Comparison of ENCODE assay signal across 24 cellular contexts in genomic region chr6:28408076-28408802, GRCh38. TPM values are rescaled to one million over a fixed set of nuclear protein-coding genes. Genes with fewer than 3 reads are reported as not detected.
DNase-seq lines count a peak whose midpoint lies in the region; ATAC-seq, FAIRE-seq and TF ChIP-seq lines count a peak whose summit lies in the region.
"Had no signal": no experiment of that assay in that cellular context is flagged by ENCODE, and none has a peak within 500 bp of the region (broad histone marks: within the 10 kb centered on the region; RNA-seq: fewer than 3 reads in every experiment).

No MANE protein-coding gene starts in this region.

- H3K4ac ChIP-seq in neuronal stem cell (ENCODE audit: low read length) (no peak overlapping the region), mesendoderm (ENCODE audit: low read depth, low read length) (no peak overlapping the region)

- H2BK5ac ChIP-seq in neuronal stem cell (ENCODE audit: low read length), result no peak overlapping the region
- no peak overlapping the region for H2BK5ac ChIP-seq in mesendoderm (ENCODE audit: low read length)

- H3K4me1 ChIP-seq in mammary epithelial cell (ENCODE audit: insufficient read depth, low read length) (no peaks in the 10 kb centered on the region), neuronal stem cell (ENCODE audit: control insufficient read depth in 2 of 2, insufficient read depth in 1 of 2, low read depth in 1 of 2, low read length in 2 of 2) (no peaks in the 10 kb centered on the region), mesendoderm (ENCODE audit: control insufficient read depth, low read depth, low read length) (no peaks in the 10 kb centered on the region), small intestine (ENCODE audit: control insufficient read depth in 2 of 2, insufficient read depth in 1 of 2, low read depth in 1 of 2, low read length in 1 of 2) (no peaks in the 10 kb centered on the region)
- H3K4me1 ChIP-seq: stomach had no signal

- H3K23ac ChIP-seq in neuronal stem cell (ENCODE audit: low read depth, low read length, poor library complexity) (no peak overlapping the region), mesendoderm (ENCODE audit: low read length) (no peak overlapping the region)

- ATAC-seq in activated CD4-positive, CD25-positive, alpha-beta regulatory T cell treated with anti-CD3 and anti-CD28 coated beads, Interleukin-2, amount 50 U/mL, for 24 hours, result peak; percentile 55 to 64
- ATAC-seq in GM18861 (IDR thresholded peaks at IDR 0.05; ENCODE audit: unreplicated experiment), result no peak

- H3K27ac ChIP-seq in mammary epithelial cell (ENCODE audit: insufficient read depth, low read depth, low read length) (no peak overlapping the region), neuronal stem cell (replicated peaks; ENCODE audit: low read length) (no peak overlapping the region), mesendoderm (ENCODE audit: low read depth, low read length) (no peak overlapping the region), small intestine (ENCODE audit: low read depth in 1 of 2, low read length in 1 of 2) (no peak overlapping the region)
- H3K27ac ChIP-seq: stomach had no signal

- no peak overlapping the region for H2BK15ac ChIP-seq in neuronal stem cell (ENCODE audit: low read length)
- H2BK15ac ChIP-seq in mesendoderm (replicated peaks; ENCODE audit: low read depth), result no peak overlapping the region

- H4K8ac ChIP-seq in neuronal stem cell (ENCODE audit: low read depth, low read length) (no peak overlapping the region), mesendoderm (ENCODE audit: low read depth, low read length) (no peak overlapping the region)

- WGBS in mammary epithelial cell (ENCODE audit: low coverage, missing lambda C conversion rate), result 69% methylated on average over 5 of the region's 5 CpGs
- no CpG with 5 or more reads among the region's 5 CpGs for WGBS in neuronal stem cell (ENCODE audit: extremely low coverage in 2 of 2, insufficient read length in 2 of 2, insufficient replicate concordance in 1 of 2), 2 donors
- WGBS in mesendoderm (ENCODE audit: extremely low coverage, insufficient coverage, low lambda C conversion rate), result no CpG with 5 or more reads among the region's 5 CpGs
- 88 to 92% (median 90%) methylated on average over 5 of the region's 5 CpGs for WGBS in small intestine, 3 donors

- H3K14ac ChIP-seq in neuronal stem cell (ENCODE audit: low read length), result no peak overlapping the region

- H3K79me2 ChIP-seq in mammary epithelial cell (ENCODE audit: insufficient read depth, low read length), result no peaks in the 10 kb centered on the region
- no peaks in the 10 kb centered on the region for H3K79me2 ChIP-seq in mesendoderm (ENCODE audit: control insufficient read depth, insufficient read depth, low read length)

- H2BK120ac ChIP-seq in neuronal stem cell (ENCODE audit: low read depth, low read length), result no peak overlapping the region
- H2BK120ac ChIP-seq in mesendoderm (ENCODE audit: low read depth, low read length), result no peak overlapping the region

- H2AK5ac ChIP-seq in neuronal stem cell (ENCODE audit: low read depth, low read length) (no peak overlapping the region), mesendoderm (ENCODE audit: low read length) (no peak overlapping the region)

- H3K18ac ChIP-seq in neuronal stem cell (ENCODE audit: low read length), result no peak overlapping the region
- no peak overlapping the region for H3K18ac ChIP-seq in mesendoderm (ENCODE audit: low read length)

- no peak overlapping the region for H2BK12ac ChIP-seq in neuronal stem cell (ENCODE audit: low read length)

- no peaks in the 10 kb centered on the region for H3K9me3 ChIP-seq in mammary epithelial cell (replicated peaks; ENCODE audit: insufficient read depth, low read length)
- no peaks in the 10 kb centered on the region for H3K9me3 ChIP-seq in neuronal stem cell (replicated peaks in 1 of 2; ENCODE audit: control insufficient read depth in 2 of 2, insufficient read depth in 1 of 2, low read depth in 1 of 2, low read length in 2 of 2)
- H3K9me3 ChIP-seq in small intestine (ENCODE audit: control insufficient read depth, low read depth), result no peaks in the 10 kb centered on the region

- H3K79me1 ChIP-seq in neuronal stem cell (ENCODE audit: low read depth, low read length) (no peaks in the 10 kb centered on the region), mesendoderm (ENCODE audit: low read length) (no peaks in the 10 kb centered on the region)

- H2AFZ ChIP-seq in mammary epithelial cell (ENCODE audit: low read depth, low read length) (no peak overlapping the region), neuronal stem cell (ENCODE audit: low read length) (peak overlapping the region; percentile 77)

- H3K27me3 ChIP-seq in mammary epithelial cell (ENCODE audit: insufficient read depth, low read length), result no peaks in the 10 kb centered on the region
- no peaks in the 10 kb centered on the region for H3K27me3 ChIP-seq in neuronal stem cell (ENCODE audit: control insufficient read depth in 3 of 3, insufficient read depth in 3 of 3, low read depth in 1 of 3, low read length in 3 of 3)
- no peaks in the 10 kb centered on the region for H3K27me3 ChIP-seq in mesendoderm (ENCODE audit: insufficient read depth, low read length, poor library complexity)
- peaks cover 0 to 7% of the 10 kb centered on the region in 2 donors for H3K27me3 ChIP-seq in small intestine (ENCODE audit: control insufficient read depth in 2 of 2, insufficient read depth in 2 of 2, low read length in 2 of 2)

- intact Hi-C loops in mammary epithelial cell (cut with micrococcal nuclease), result no loop called here

- H3K36me3 ChIP-seq in mammary epithelial cell (ENCODE audit: insufficient read depth, low read length) (no peaks in the 10 kb centered on the region), neuronal stem cell (replicated peaks in 1 of 2; ENCODE audit: control insufficient read depth in 2 of 2, insufficient read depth in 2 of 2, low read length in 2 of 2) (no peaks in the 10 kb centered on the region), mesendoderm (ENCODE audit: control insufficient read depth, insufficient read depth, low read length) (no peaks in the 10 kb centered on the region), small intestine (ENCODE audit: control insufficient read depth in 2 of 2, insufficient read depth in 2 of 2, low read length in 2 of 2) (no peaks in the 10 kb centered on the region)
- H3K36me3 ChIP-seq: stomach had no signal

- TF ChIP-seq CTCF in mammary epithelial cell (conservative IDR thresholded peaks at IDR 0.05 in 1 of 2, IDR thresholded peaks at IDR 0.05 in 1 of 2; ENCODE audit: extremely low read depth in 1 of 2, insufficient read depth in 1 of 2, low read depth in 1 of 2, low read length in 2 of 2), result no peak

- no peak for DNase-seq in activated CD4-positive, CD25-positive, alpha-beta regulatory T cell treated with anti-CD3 and anti-CD28 coated beads, Interleukin-2, amount 50 U/mL, for 72 hours
- DNase-seq in OCI-M1 (lab: John Stamatoyannopoulos, UW), result peak; percentile 43
- peak; percentile 27 for DNase-seq in mammary epithelial cell
- no peak for DNase-seq in neuronal stem cell (ENCODE audit: low spot score)
- no peak for DNase-seq in mesendoderm
- no peak for DNase-seq in small intestine
- DNase-seq: 8988T; activated CD8-positive, alpha-beta memory T cell treated with anti-CD3 and anti-CD28 coated beads for 24 hours; activated effector memory CD4-positive, alpha-beta T cell treated with Interleukin-2 at 50 U/mL for 16 hours; AML-193; anterior cingulate cortex; CD8-positive, alpha-beta memory T cell; DMS79; H7; NCI-H1417; NCI-H2107; NCI-H510A; posterior cingulate gyrus; stimulated activated CD4-positive, alpha-beta T cell treated with anti-CD3 and anti-CD28 coated beads, Interleukin-2, amount 100 ng/mL, for 24 hours; stomach had no signal

- H4K20me1 ChIP-seq in mammary epithelial cell (ENCODE audit: insufficient read depth, low read length), result no peaks in the 10 kb centered on the region

- H3K4me2 ChIP-seq in mammary epithelial cell (ENCODE audit: insufficient read depth, low read depth, low read length), result no peak overlapping the region
- H3K4me2 ChIP-seq in neuronal stem cell (ENCODE audit: insufficient read depth, low read length, poor library complexity, severe bottlenecking), result no peak overlapping the region
- H3K4me2 ChIP-seq in mesendoderm (ENCODE audit: low read length), result no peak overlapping the region

- H4K5ac ChIP-seq in mesendoderm (ENCODE audit: low read length), result no peak overlapping the region

- no peak overlapping the region for H4K91ac ChIP-seq in neuronal stem cell (ENCODE audit: low read depth, low read length, poor library complexity)

- H3K9ac ChIP-seq in mammary epithelial cell (ENCODE audit: insufficient read depth, low read length) (no peak overlapping the region), neuronal stem cell (ENCODE audit: low read depth, low read length, poor library complexity) (no peak overlapping the region), mesendoderm (ENCODE audit: low read length) (no peak overlapping the region)

- in situ Hi-C loops in mammary epithelial cell (cut with MboI; ENCODE audit: low sequenced_read_pairs in 2 of 2), result no loop called here

- FAIRE-seq in small intestine (lab: Jason Lieb, UNC), result no peak
- FAIRE-seq: GM12892, RCC 7860 had no signal

- no TSS peak for BruUV-seq in mammary epithelial cell (replicated peaks; lab: Mats Ljungman, UMichigan)

- CTCF ChIA-PET in mammary epithelial cell (lab: Charles Lee; ENCODE audit: low non-redundant PET), result no interaction called here

- H3K4me3 ChIP-seq in mammary epithelial cell (replicated peaks in 1 of 3; ENCODE audit: insufficient read depth in 1 of 3, low read depth in 2 of 3, low read length in 3 of 3), result no peak overlapping the region
- H3K4me3 ChIP-seq in neuronal stem cell (ENCODE audit: low read length in 2 of 2), result no peak overlapping the region
- H3K4me3 ChIP-seq in mesendoderm (ENCODE audit: low read length), result no peak overlapping the region
- no peak overlapping the region for H3K4me3 ChIP-seq in small intestine (ENCODE audit: low read depth in 1 of 2, low read length in 2 of 2)
- H3K4me3 ChIP-seq: stomach had no signal

- dilution Hi-C loops in mammary epithelial cell (cut with HindIII; ENCODE audit: low sequenced_read_pairs), result no loop called here

- H3K56ac ChIP-seq in mesendoderm (ENCODE audit: low read length), result no peak overlapping the region

RNA-seq across cellular contexts. Expression of gene ZSCAN12, which starts 8.7 kb away (rescaled TPM):
- 1 to 10 TPM; 5.3 to 8.5 TPM for total RNA-seq in mammary epithelial cell
- polyA plus RNA-seq in mammary epithelial cell (1.9 TPM), small intestine (1 to 10 TPM; 1.6 to 2.0 (median 2.0) TPM)
- polyA minus RNA-seq in mammary epithelial cell, result 2.0 TPM
- polyA plus RNA-seq in neuronal stem cell (2013, experiment 1 of 2), result 5.6 TPM
- polyA plus RNA-seq in neuronal stem cell (2013, experiment 2 of 2), result 5.8 TPM
- polyA plus RNA-seq in mesendoderm (2013, experiment 1 of 2), result 3.7 TPM
- polyA plus RNA-seq in mesendoderm (2013, experiment 2 of 2), result 3.7 TPM

RNA-seq across cellular contexts. Expression of gene ZSCAN23, which starts 35.1 kb away (rescaled TPM):
- total RNA-seq in mammary epithelial cell, result 1 to 10 TPM; 4.2 to 7.2 TPM
- polyA plus RNA-seq in mammary epithelial cell (0.91 TPM), small intestine (under 1 TPM in 1 of 3 donors, not detected in 2; 0.91 TPM)
- 1.2 TPM for polyA minus RNA-seq in mammary epithelial cell
- polyA plus RNA-seq in neuronal stem cell (2013, experiment 1 of 2), result 4.9 TPM
- 3.7 TPM for polyA plus RNA-seq in neuronal stem cell (2013, experiment 2 of 2)
- 0.65 TPM for polyA plus RNA-seq in mesendoderm (2013, experiment 1 of 2)
- 0.76 TPM for polyA plus RNA-seq in mesendoderm (2013, experiment 2 of 2)
- polyA plus RNA-seq: CD8-positive, alpha-beta memory T cell had no signal

RNA-seq across cellular contexts. Expression of gene ZKSCAN3, which starts 58.5 kb away (rescaled TPM):
- total RNA-seq in mammary epithelial cell, result 1 to 10 TPM; 4.0 to 4.1 TPM
- polyA plus RNA-seq in mammary epithelial cell, result 2.4 TPM
- 7.1 TPM for polyA minus RNA-seq in mammary epithelial cell
- polyA plus RNA-seq in neuronal stem cell (2013, experiment 1 of 2), result 5.4 TPM
- 5.4 TPM for polyA plus RNA-seq in neuronal stem cell (2013, experiment 2 of 2)
- 2.9 TPM for polyA plus RNA-seq in mesendoderm (2013, experiment 1 of 2)
- 2.8 TPM for polyA plus RNA-seq in mesendoderm (2013, experiment 2 of 2)
- 1 to 10 TPM; 1.1 to 2.2 (median 1.5) TPM for polyA plus RNA-seq in small intestine

Comparison
In these comparisons a context has a peak if more than half of its experiments do, and no peak if none do; other contexts are left out.
1. DNase-seq: peak in OCI-M1 (single experiment) and mammary epithelial cell (single experiment); none in activated CD4-positive, CD25-positive, alpha-beta regulatory T cell treated with anti-CD3 and anti-CD28 coated beads, Interleukin-2, amount 50 U/mL, for 72 hours (single experiment), neuronal stem cell (single experiment), mesendoderm (single experiment) and small intestine (single experiment).